Comparison of ENCODE assay signal across 19 cellular contexts in the genomic region with DNA sequence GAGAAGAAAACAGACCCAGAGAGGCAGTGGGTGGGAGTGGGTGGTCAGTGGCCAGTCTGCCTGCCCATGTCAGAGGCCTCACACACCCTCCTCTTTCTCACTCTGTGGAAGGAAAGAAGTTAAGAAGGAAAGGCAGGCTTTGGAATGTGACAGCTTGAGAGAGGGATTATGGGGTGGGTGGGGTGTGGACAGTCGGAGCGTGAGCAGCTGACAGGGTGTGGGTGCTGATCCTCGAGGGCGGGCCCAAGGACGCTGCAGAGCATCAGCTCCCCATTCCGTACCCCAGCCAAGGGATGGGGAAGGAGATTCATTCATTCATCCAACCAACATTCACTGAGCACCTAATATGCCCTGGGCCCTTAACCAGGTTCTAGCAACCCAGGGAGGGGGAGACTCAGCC. TPM values are rescaled to one million over a fixed set of nuclear protein-coding genes. Genes with fewer than 3 reads are reported as not detected.
DNase-seq lines count a peak whose midpoint lies in the region; FAIRE-seq and TF ChIP-seq lines count a peak whose summit lies in the region.
"Had no signal": no experiment of that assay in that cellular context is flagged by ENCODE, and none has a peak within 500 bp of the region (broad histone marks: within the 10 kb centered on the region; RNA-seq: fewer than 3 reads in every experiment).

No MANE protein-coding gene starts in this region.

- no CpG with 5 or more reads among the region's 6 CpGs for WGBS in trophoblast cell (ENCODE audit: extremely low coverage, insufficient coverage, insufficient read length)

- H3K27ac ChIP-seq in HUES6 (ENCODE audit: low read depth, low read length) (no peak overlapping the region), trophoblast cell (ENCODE audit: low read depth, low read length) (peak overlapping the region; percentile 7), brain microvascular endothelial cell (no peak overlapping the region)
- H3K27ac ChIP-seq: SJCRH30 had no signal

- no peak overlapping the region for H3K14ac ChIP-seq in trophoblast cell (ENCODE audit: low read length)

- H3K18ac ChIP-seq in trophoblast cell (ENCODE audit: low read length): no peak overlapping the region

- H4K91ac ChIP-seq in trophoblast cell (ENCODE audit: low read depth, low read length): peak overlapping the region; percentile 10

- no peak overlapping the region for H3K4me2 ChIP-seq in trophoblast cell (ENCODE audit: low read length)

- in situ Hi-C loops in brain microvascular endothelial cell (cut with HindIII; ENCODE audit: low pct_ligation_motif_present, low sequenced_read_pairs): no loop called here

- H3K9me3 ChIP-seq in HUES6 (ENCODE audit: control insufficient read depth, insufficient read depth, low read depth, low read length) (peaks cover 5% of the 10 kb centered on the region), trophoblast cell (ENCODE audit: insufficient read depth, low read depth, low read length) (peaks cover 8% of the 10 kb centered on the region)
- H3K9me3 ChIP-seq: SJCRH30 had no signal

- H3K9ac ChIP-seq in HUES6 (ENCODE audit: low read length) (peak overlapping the region; percentile 22), trophoblast cell (ENCODE audit: low read length) (no peak overlapping the region)

- DNase-seq in ELF-1 (ENCODE audit: low read depth, low spot score) (peak; percentile 36), bronchial epithelial cell (ENCODE audit: low read depth) (no peak), trophoblast cell (no peak), brain microvascular endothelial cell (no peak), nucleus accumbens (lab: John Stamatoyannopoulos, UW) (no peak), NCI-H226 (no peak)
- DNase-seq: CD4-positive, CD25-positive, alpha-beta regulatory T cell; KBM-7; MM.1S; NCI-H1092; NCI-H1436; NCI-H1930; NCI-H510A; NK-92 treated with Interleukin-12 subunit alpha and Interleukin-12 subunit beta, amount 100 ng/mL, for 24 hours; SJCRH30 had no signal

- H2BK120ac ChIP-seq in trophoblast cell (ENCODE audit: insufficient read depth, low read length, poor library complexity): no peak overlapping the region

- TF ChIP-seq CTCF in bronchial epithelial cell (IDR thresholded peaks at IDR 0.05; ENCODE audit: insufficient read depth, low read length, severe bottlenecking) (no peak), brain microvascular endothelial cell (IDR thresholded peaks at IDR 0.05; ENCODE audit: low read depth, low read length, missing control alignments) (no peak)

- no peak overlapping the region for H4K8ac ChIP-seq in trophoblast cell (ENCODE audit: low read depth, low read length)

- H3K4me1 ChIP-seq in HUES6 (ENCODE audit: control insufficient read depth, insufficient read depth, low read length): peaks cover 12% of the 10 kb centered on the region
- H3K4me1 ChIP-seq in trophoblast cell (ENCODE audit: control insufficient read depth in 1 of 2, insufficient read depth in 2 of 2, low read length in 2 of 2): peaks cover 12 to 26% of the 10 kb centered on the region in 2 experiments
- H3K4me1 ChIP-seq: SJCRH30 had no signal

- no peak overlapping the region for H2BK5ac ChIP-seq in trophoblast cell (ENCODE audit: low read depth, low read length, poor library complexity)

- no peaks in the 10 kb centered on the region for H3K79me2 ChIP-seq in trophoblast cell (ENCODE audit: control insufficient read depth, insufficient read depth, low read length, poor library complexity)

- no peak overlapping the region for H4K12ac ChIP-seq in trophoblast cell (ENCODE audit: low read depth, low read length)

- no peaks in the 10 kb centered on the region for H3K27me3 ChIP-seq in HUES6 (ENCODE audit: control insufficient read depth, insufficient read depth, low read length)
- H3K27me3 ChIP-seq in bronchial epithelial cell (ENCODE audit: control insufficient read depth, insufficient read depth, low read length): no peaks in the 10 kb centered on the region
- H3K27me3 ChIP-seq in trophoblast cell (ENCODE audit: insufficient read depth, low read length): no peaks in the 10 kb centered on the region
- no peaks in the 10 kb centered on the region for H3K27me3 ChIP-seq in brain microvascular endothelial cell (replicated peaks)
- H3K27me3 ChIP-seq: SJCRH30 had no signal

- H3K4ac ChIP-seq in trophoblast cell (ENCODE audit: low read depth, low read length): no peak overlapping the region

- H2AFZ ChIP-seq in trophoblast cell (ENCODE audit: insufficient read depth, low read length, poor library complexity): no peak overlapping the region

- peak overlapping the region; percentile 19 for H2BK12ac ChIP-seq in trophoblast cell (ENCODE audit: low read length)

- H3K4me3 ChIP-seq in HUES6 (ENCODE audit: low read depth, low read length): no peak overlapping the region
- H3K4me3 ChIP-seq in bronchial epithelial cell (ENCODE audit: low read depth, low read length): no peak overlapping the region
- H3K4me3 ChIP-seq in trophoblast cell (ENCODE audit: low read depth, low read length): no peak overlapping the region
- H3K4me3 ChIP-seq in brain microvascular endothelial cell (ENCODE audit: low read depth, low read length): no peak overlapping the region
- H3K4me3 ChIP-seq: SJCRH30 had no signal

- no peak overlapping the region for H3K23ac ChIP-seq in trophoblast cell (ENCODE audit: low read length)

- H2AK5ac ChIP-seq in trophoblast cell (ENCODE audit: low read length): no peak overlapping the region

- peaks cover 4% of the 10 kb centered on the region for H3K79me1 ChIP-seq in trophoblast cell (ENCODE audit: low read length)

- peak; percentile 50 for FAIRE-seq in bronchial epithelial cell (lab: Jason Lieb, UNC)
- FAIRE-seq: H54, HepG2 had no signal

- H3K36me3 ChIP-seq in HUES6 (ENCODE audit: control insufficient read depth, insufficient read depth, low read length) (no peaks in the 10 kb centered on the region), bronchial epithelial cell (ENCODE audit: control insufficient read depth, insufficient read depth, low read length) (no peaks in the 10 kb centered on the region), trophoblast cell (ENCODE audit: control insufficient read depth in 1 of 2, insufficient read depth in 2 of 2, low read length in 2 of 2) (no peaks in the 10 kb centered on the region), brain microvascular endothelial cell (replicated peaks) (no peaks in the 10 kb centered on the region)
- H3K36me3 ChIP-seq: SJCRH30 had no signal

RNA-seq across cellular contexts. Expression of gene TGM6, which starts 4.8 kb away (rescaled TPM):
- total RNA-seq in bronchial epithelial cell: not detected in 2 replicates
- not detected in 2 replicates for polyA plus RNA-seq in trophoblast cell (2013)
- total RNA-seq: CD4-positive, CD25-positive, alpha-beta regulatory T cell; HepG2; SJCRH30 had no signal
- polyA plus RNA-seq: BJ; CD4-positive, CD25-positive, alpha-beta regulatory T cell; HepG2 had no signal
